In genomic region chr13:50473050-50473449, GRCh38 we compare ENCODE assay signal across 1 cellular context.
DNase-seq lines count a peak whose midpoint lies in the region; ATAC-seq, FAIRE-seq and TF ChIP-seq lines count a peak whose summit lies in the region.
"Not testable (repeated sequence)": the region's sequence is repeated elsewhere in the genome, so short reads cannot be mapped to it uniquely, and the experiment has no call there.

No MANE protein-coding gene starts in this region.

- not testable (repeated sequence) for H3K79me2 ChIP-seq in K562 (ENCODE audit: control insufficient read depth, insufficient read depth, low read length)

- WGBS in K562 (ENCODE audit: insufficient coverage, low coverage, missing lambda C conversion rate): 100% methylated on average over 1 of the region's 3 CpGs

- intact Hi-C loops in K562 (cut with micrococcal nuclease): not testable (repeated sequence)

- TF ChIP-seq POLR2A in K562 (conservative IDR thresholded peaks at IDR 0.05): not testable (repeated sequence)

- not testable (repeated sequence) for H3K27ac ChIP-seq in K562 (ENCODE audit: extremely low read depth, low read depth, low read length)

- not testable (repeated sequence) for H3K9ac ChIP-seq in K562 (ENCODE audit: insufficient read depth in 1 of 2, low read depth in 2 of 2, low read length in 2 of 2)

- not testable (repeated sequence) for H3K4me2 ChIP-seq in K562 (ENCODE audit: insufficient read depth, low read length)

- H3K9me3 ChIP-seq in K562 (replicated peaks; ENCODE audit: control insufficient read depth, insufficient read depth, low read depth, low read length): not testable (repeated sequence)

- not testable (repeated sequence) for TF ChIP-seq RAD21 in K562 (CRISPR knock-in tag; conservative IDR thresholded peaks at IDR 0.05 in 1 of 2, IDR thresholded peaks at IDR 0.05 in 1 of 2)

- FAIRE-seq in K562 (lab: Jason Lieb, UNC): not testable (repeated sequence)

- H3K9me1 ChIP-seq in K562 (ENCODE audit: control insufficient read depth, insufficient read depth, low read length): not testable (repeated sequence)

- in situ Hi-C loops in K562 (cut with MboI): not testable (repeated sequence)

- TF ChIP-seq EP300 in K562 (IDR thresholded peaks at IDR 0.05; ENCODE audit: low read length): not testable (repeated sequence)

- not testable (repeated sequence) for BruUV-seq in K562 (replicated peaks; lab: Mats Ljungman, UMichigan)

- H3K27me3 ChIP-seq in K562 (ENCODE audit: control insufficient read depth in 2 of 2, insufficient read depth in 2 of 2, low read length in 2 of 2): not testable (repeated sequence)

- DNase-seq in K562 (ENCODE audit: extremely low read depth in 1 of 4, low spot score in 3 of 4): not testable (repeated sequence)

- ATAC-seq in K562: not testable (repeated sequence)

- H3K36me3 ChIP-seq in K562 (ENCODE audit: control insufficient read depth, insufficient read depth, low read length): not testable (repeated sequence)

- H3K4me1 ChIP-seq in K562 (replicated peaks in 1 of 2; ENCODE audit: control insufficient read depth in 2 of 2, insufficient read depth in 2 of 2, low read length in 2 of 2): peaks cover 0 to 12% of the 10 kb centered on the region in 2 experiments; a peak in 3 of 5 replicates

- H3K4me3 ChIP-seq in K562: not testable (repeated sequence)

- not testable (repeated sequence) for TF ChIP-seq CTCF in K562 (IDR thresholded peaks at IDR 0.05 in 2 of 3, conservative IDR thresholded peaks at IDR 0.05 in 1 of 3; ENCODE audit: insufficient read depth in 2 of 3, low read depth in 1 of 3, low read length in 3 of 3)

- not testable (repeated sequence) for H2AFZ ChIP-seq in K562 (ENCODE audit: low read depth, low read length)

- not testable (repeated sequence) for H4K20me1 ChIP-seq in K562 (replicated peaks; ENCODE audit: control insufficient read depth, insufficient read depth, low read length)

- CTCF ChIA-PET in K562 (lab: Yijun Ruan, JAX; ENCODE audit: low intra/inter-chr PET ratio): not testable (repeated sequence)

- POLR2A ChIA-PET in K562 (lab: Yijun Ruan, JAX): not testable (repeated sequence)

TF ChIP-seq in K562, 482 proteins besides CTCF, POLR2A, EP300 and RAD21:
- TF ChIP-seq NFIC (IDR thresholded peaks at IDR 0.05) (peak; percentile 83), NFIX (CRISPR knock-in tag; IDR thresholded peaks at IDR 0.05; ENCODE audit: low read depth) (peak; percentile 64)
TF ChIP-seq in K562: peak in this region for 2; not testable (repeated sequence) for 480.
